Comparison of ENCODE assay signal across 14 cellular contexts in the genomic region with DNA sequence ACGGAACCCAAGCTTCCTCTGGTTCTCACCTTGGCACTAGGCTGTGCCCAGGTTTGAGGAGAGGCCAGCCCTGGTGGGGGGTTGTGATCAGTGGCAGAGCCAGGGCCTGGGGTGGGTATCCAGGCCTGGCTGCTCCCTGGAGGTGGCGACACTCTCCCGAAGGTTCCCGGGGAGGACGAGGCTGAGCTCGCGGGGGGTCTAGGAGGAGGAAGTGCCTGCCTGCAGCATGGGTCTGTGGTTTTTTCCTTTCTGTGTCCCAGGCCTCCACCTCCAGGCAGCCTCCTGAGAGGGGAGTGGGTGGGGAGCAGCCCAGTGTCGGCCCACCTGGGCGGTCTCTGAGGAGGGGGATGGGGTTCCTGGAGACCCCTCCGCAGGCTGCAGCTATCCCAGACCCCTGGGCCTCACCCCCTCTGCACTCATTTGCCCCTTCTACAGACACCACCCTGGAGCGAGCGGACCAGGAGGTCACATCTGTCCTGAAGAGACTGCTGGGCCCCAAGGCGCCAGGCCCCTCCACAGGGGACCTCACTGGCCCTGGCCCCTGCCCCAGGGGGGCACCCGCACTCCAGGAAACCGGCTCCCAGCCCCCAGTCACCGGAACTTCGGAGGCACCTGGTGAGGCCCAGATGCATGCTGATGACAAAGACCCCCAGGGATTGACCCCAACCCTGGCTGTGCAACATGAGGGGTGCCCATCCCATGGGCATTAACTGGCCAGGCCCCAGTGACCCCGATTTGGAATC. TPM values are rescaled to one million over a fixed set of nuclear protein-coding genes. Genes with fewer than 3 reads are reported as not detected.
"Had no signal": no experiment of that assay in that cellular context is flagged by ENCODE, and none has a peak within 500 bp of the region (broad histone marks: within the 10 kb centered on the region; RNA-seq: fewer than 3 reads in every experiment).

No MANE protein-coding gene starts in this region.

- H3K27ac ChIP-seq: left lung, pancreas, upper lobe of left lung had no signal

- H3K9me3 ChIP-seq: left lung, pancreas, SK-N-SH, upper lobe of left lung had no signal

- H3K4me3 Mint-ChIP-seq: activated naive CD4-positive, alpha-beta T cell treated with anti-CD3 and anti-CD28 coated beads for 36 hours; brain; dendritic cell treated with granulocyte-macrophage colony-stimulating factor and Interleukin-4, amounts not matched to agents 40 ng/mL and 50 ng/mL, for 4 days; effector memory CD8-positive, alpha-beta T cell; WTC11 had no signal

- H3K36me3 ChIP-seq: left lung, pancreas, upper lobe of left lung had no signal

- H3K4me1 Mint-ChIP-seq: brain, WTC11 had no signal

- ATAC-seq: effector memory CD8-positive, alpha-beta T cell; left lung; pancreas; WTC11 had no signal

- H3K27ac Mint-ChIP-seq: activated naive CD4-positive, alpha-beta T cell treated with anti-CD3 and anti-CD28 coated beads for 36 hours; brain; dendritic cell treated with granulocyte-macrophage colony-stimulating factor and Interleukin-4, amounts not matched to agents 40 ng/mL and 50 ng/mL, for 4 days; WTC11 had no signal

- H3K4me2 ChIP-seq: SK-N-SH had no signal

- H3K27me3 Mint-ChIP-seq: brain; dendritic cell treated with granulocyte-macrophage colony-stimulating factor and Interleukin-4, amounts not matched to agents 40 ng/mL and 50 ng/mL, for 4 days; effector memory CD8-positive, alpha-beta T cell had no signal

- H3K36me3 Mint-ChIP-seq: brain, WTC11 had no signal

- H3K4me1 ChIP-seq: left lung, upper lobe of left lung had no signal

- H3K9me3 Mint-ChIP-seq: activated naive CD4-positive, alpha-beta T cell treated with anti-CD3 and anti-CD28 coated beads for 36 hours; brain; dendritic cell treated with granulocyte-macrophage colony-stimulating factor and Interleukin-4, amounts not matched to agents 40 ng/mL and 50 ng/mL, for 4 days; effector memory CD8-positive, alpha-beta T cell had no signal

- H3K27me3 ChIP-seq: pancreas, upper lobe of left lung had no signal

- H3K9ac ChIP-seq: SK-N-SH had no signal

- DNase-seq: activated CD4-positive, alpha-beta T cell treated with anti-CD3 and anti-CD28 coated beads for 48 hours; activated naive CD4-positive, alpha-beta T cell treated with anti-CD3 and anti-CD28 coated beads for 36 hours; cerebellar nuclear complex; effector memory CD8-positive, alpha-beta T cell; SK-N-SH; stimulated activated CD4-positive, alpha-beta T cell treated with anti-CD3 and anti-CD28 coated beads, Interleukin-2, amount 100 ng/mL, for 24 hours; stimulated activated naive CD4-positive, alpha-beta T cell had no signal

- H3K4me3 ChIP-seq: left lung, pancreas, upper lobe of left lung had no signal

RNA-seq across cellular contexts. Expression of a gene that starts 54.3 kb away (rescaled TPM):
- total RNA-seq: glomerular endothelial cell had no signal
